In the genomic region with DNA sequence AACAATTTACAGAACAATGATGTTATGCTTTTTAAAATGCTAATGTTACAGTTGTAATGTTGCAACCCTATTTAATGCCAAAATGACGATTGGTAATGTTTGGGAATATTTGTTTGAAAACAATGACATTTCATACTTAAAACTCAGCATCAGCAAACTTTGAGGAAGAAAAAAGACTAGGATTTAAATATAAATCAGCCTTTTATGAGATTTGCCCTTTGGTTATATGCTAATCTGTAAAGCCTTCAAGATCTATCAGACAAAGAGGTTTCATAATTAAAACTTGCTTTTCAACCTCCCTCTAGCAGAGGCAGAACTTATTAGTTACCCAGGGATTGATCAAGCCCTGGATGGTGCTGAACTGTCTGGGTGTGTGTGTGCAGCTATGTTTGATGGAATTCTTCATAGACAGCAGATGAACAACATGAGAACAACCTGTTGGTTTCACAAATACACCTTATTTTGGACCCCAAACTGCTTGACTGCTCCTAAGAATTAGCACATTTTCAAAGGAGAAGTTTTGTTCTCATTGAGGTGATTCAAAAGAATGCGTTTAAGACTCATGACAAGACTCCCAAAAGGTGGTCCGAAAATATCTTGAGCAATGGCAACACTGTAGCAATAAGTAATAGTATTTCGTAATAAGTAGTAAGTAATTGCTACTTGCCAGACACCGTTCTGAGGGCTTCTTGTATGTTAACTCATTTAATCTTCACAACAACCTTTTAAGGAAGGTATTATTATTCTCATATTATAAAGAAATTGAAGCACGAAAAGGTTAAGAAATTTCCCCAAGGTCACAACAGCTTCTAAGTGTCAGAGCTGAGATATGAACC, we compare ENCODE assay signal across 15 cellular contexts.
"Had no signal": no experiment of that assay in that cellular context is flagged by ENCODE, and none has a peak within 500 bp of the region (broad histone marks: within the 10 kb centered on the region; RNA-seq: fewer than 3 reads in every experiment).

No MANE protein-coding gene starts in this region.

- H3K9me3 ChIP-seq: adrenal gland, breast epithelium, right atrium auricular region, tibial nerve had no signal

- H2AFZ ChIP-seq: neural progenitor cell had no signal

- H3K27me3 ChIP-seq: adrenal gland, breast epithelium, neural progenitor cell, right atrium auricular region, tibial nerve had no signal

- DNase-seq: activated CD4-positive, alpha-beta T cell treated with anti-CD3 and anti-CD28 coated beads, Interleukin-2, amount 50 U/mL, for 4 hours; activated gamma-delta T cell treated with Interleukin-2 at 50 U/mL for 16 hours; adrenal gland; erythroblast; mesenchymal stem cell; naive thymus-derived CD4-positive, alpha-beta T cell had no signal

- FAIRE-seq: astrocyte, endometrium, urothelium cell line had no signal

- ATAC-seq: activated naive CD4-positive, alpha-beta T cell treated with anti-CD3 and anti-CD28 coated beads, Interleukin-2, amount 50 U/mL, for 72 hours; naive thymus-derived CD4-positive, alpha-beta T cell had no signal

- H3K9ac ChIP-seq: neural progenitor cell had no signal

- H3K27ac ChIP-seq: adrenal gland, breast epithelium, coronary artery, neural progenitor cell, right atrium auricular region, tibial nerve had no signal

- H3K4me1 ChIP-seq: adrenal gland, breast epithelium, right atrium auricular region, tibial nerve had no signal

- H3K4me2 ChIP-seq: neural progenitor cell had no signal

- H3K4me3 ChIP-seq: adrenal gland, breast epithelium, coronary artery, neural progenitor cell, right atrium auricular region, tibial nerve had no signal

- H3K36me3 ChIP-seq: adrenal gland, breast epithelium, neural progenitor cell, right atrium auricular region, tibial nerve had no signal
